ENCODE assay signal across 8 cellular contexts in genomic region chr7:35695987-35696386, GRCh38. TPM values are rescaled to one million over a fixed set of nuclear protein-coding genes. Genes with fewer than 3 reads are reported as not detected.
DNase-seq lines count a peak whose midpoint lies in the region; TF ChIP-seq lines count a peak whose summit lies in the region.

No MANE protein-coding gene starts in this region.

- peak overlapping the region; percentile 96 for H3K4me3 Mint-ChIP-seq in neural crest cell

- no peak for TF ChIP-seq CTCF in neural crest cell (conservative IDR thresholded peaks at IDR 0.05)

- no peaks in the 10 kb centered on the region for H3K27me3 Mint-ChIP-seq in neural crest cell (ENCODE audit: low read depth)

- H3K4me1 Mint-ChIP-seq in neural crest cell: peaks cover 47% of the 10 kb centered on the region

- H3K9ac ChIP-seq in BLaER1 treated with 17β-estradiol and CSF1 and Interleukin-3, amounts not matched to agents 10 nM and 100 nM: peak overlapping the region; percentile 96 to 99 (median 98); a peak in 18 of 22 replicates

- H3K9me3 Mint-ChIP-seq in neural crest cell: peaks cover 2% of the 10 kb centered on the region

- peak overlapping the region in 10 of 11 experiments; percentile 94 to 99 (median 98); a peak in 19 of 22 replicates for H3K27ac ChIP-seq in BLaER1 treated with 17β-estradiol and CSF1 and Interleukin-3, amounts not matched to agents 10 nM and 100 nM
- peak overlapping the region; percentile 96 for H3K27ac ChIP-seq in effector memory CD4-positive, alpha-beta T cell (ENCODE audit: insufficient read depth, low read length, poor library complexity, severe bottlenecking)

- peaks cover 13% of the 10 kb centered on the region for H3K36me3 Mint-ChIP-seq in neural crest cell (ENCODE audit: low read depth)

- no peaks in the 10 kb centered on the region for H3K27me3 ChIP-seq in BLaER1 treated with 17β-estradiol and CSF1 and Interleukin-3, amounts not matched to agents 10 nM and 100 nM
- H3K27me3 ChIP-seq in MG63: no peaks in the 10 kb centered on the region
- no peaks in the 10 kb centered on the region for H3K27me3 ChIP-seq in effector memory CD4-positive, alpha-beta T cell (replicated peaks; ENCODE audit: control insufficient read depth, insufficient read depth, low read length, poor library complexity, severe bottlenecking)

- no peak overlapping the region for H3K27ac Mint-ChIP-seq in neural crest cell (ENCODE audit: unreplicated experiment)

- peaks cover 0 to 12% (median 4%) of the 10 kb centered on the region in 11 experiments; a peak in 7 of 22 replicates for H3K36me3 ChIP-seq in BLaER1 treated with 17β-estradiol and CSF1 and Interleukin-3, amounts not matched to agents 10 nM and 100 nM
- peaks cover under 1% of the 10 kb centered on the region; the same call in 1 of the 2 replicates for H3K36me3 ChIP-seq in MG63
- H3K36me3 ChIP-seq in effector memory CD4-positive, alpha-beta T cell (ENCODE audit: control insufficient read depth, insufficient read depth, low read length): no peaks in the 10 kb centered on the region

- peaks cover 0 to 22% (median 14%) of the 10 kb centered on the region in 11 experiments; a peak in 12 of 22 replicates for H4K20me1 ChIP-seq in BLaER1 treated with 17β-estradiol and CSF1 and Interleukin-3, amounts not matched to agents 10 nM and 100 nM

- peaks cover 41 to 58% (median 53%) of the 10 kb centered on the region in 10 experiments for H3K4me1 ChIP-seq in BLaER1 treated with 17β-estradiol and CSF1 and Interleukin-3, amounts not matched to agents 10 nM and 100 nM
- peaks cover 6% of the 10 kb centered on the region for H3K4me1 ChIP-seq in effector memory CD4-positive, alpha-beta T cell (ENCODE audit: control insufficient read depth, insufficient read depth, low read length, poor library complexity, severe bottlenecking)

- H3K9me3 ChIP-seq in BLaER1 treated with 17β-estradiol and CSF1 and Interleukin-3, amounts not matched to agents 10 nM and 100 nM (replicated peaks in 1 of 11): peaks cover 0 to 6% (median 0%) of the 10 kb centered on the region in 11 experiments; a peak in 2 of 22 replicates
- no peaks in the 10 kb centered on the region for H3K9me3 ChIP-seq in MG63
- no peaks in the 10 kb centered on the region for H3K9me3 ChIP-seq in effector memory CD4-positive, alpha-beta T cell (ENCODE audit: control insufficient read depth, low read length)

- peak overlapping the region; percentile 72 to 96 (median 94) for H3K4me3 ChIP-seq in BLaER1 treated with 17β-estradiol and CSF1 and Interleukin-3, amounts not matched to agents 10 nM and 100 nM
- peak overlapping the region; percentile 96 for H3K4me3 ChIP-seq in MG63
- H3K4me3 ChIP-seq in effector memory CD4-positive, alpha-beta T cell (ENCODE audit: insufficient read depth, low read depth, low read length, poor library complexity, severe bottlenecking): peak overlapping the region; percentile 98

- peak overlapping the region; percentile 76 to 98 (median 90) for H3K4me2 ChIP-seq in BLaER1 treated with 17β-estradiol and CSF1 and Interleukin-3, amounts not matched to agents 10 nM and 100 nM

- no peak for DNase-seq in MG63
- DNase-seq in effector memory CD4-positive, alpha-beta T cell: no peak
- DNase-seq in neural crest cell (ENCODE audit: low read depth, low spot score): no peak
- no peak for DNase-seq in NCI-H1694 treated with DMSO at 0.1 percent for 48 hours (lab: John Stamatoyannopoulos, UW)
- DNase-seq in SKM-1 (lab: John Stamatoyannopoulos, UW; ENCODE audit: unreplicated experiment): no peak
- DNase-seq in NCI-H2196 treated with DMSO at 0.1 percent for 48 hours (lab: John Stamatoyannopoulos, UW; ENCODE audit: unreplicated experiment): no peak
- no peak for DNase-seq in cerebellar cortex (ENCODE audit: low spot score)

RNA-seq across cellular contexts. Expression of gene HERPUD2, which starts 1.1 kb away (rescaled TPM):
- total RNA-seq in MG63 (2014; rRNA removed; shearing (Covaris generic); ENCODE audit: low replicate concordance): 12.0 and 16.2 TPM in 2 replicates
- total RNA-seq in neural crest cell: 28.0 and 29.0 TPM in 2 replicates
